In genomic region chr1:27103498-27103897, GRCh38 we compare ENCODE assay signal across 1 cellular context.
TF ChIP-seq lines count a peak whose summit lies in the region.

No MANE protein-coding gene starts in this region.

TF ChIP-seq in HepG2, 621 proteins besides CTCF, POLR2A, EP300 and RAD21:
- TF ChIP-seq MNT (IDR thresholded peaks at IDR 0.05) (0 out of 2 replicates have a peak, but pooled peaks have one; percentile 21), SNRNP70 (IDR thresholded peaks at IDR 0.05; ENCODE audit: low read depth, low read length) (no peak), ZNF672 (CRISPR knock-in tag; IDR thresholded peaks at IDR 0.05) (no peak), ZFP90 (CRISPR knock-in tag; IDR thresholded peaks at IDR 0.05; ENCODE audit: borderline replicate concordance) (no peak), ZBTB7B (CRISPR knock-in tag; IDR thresholded peaks at IDR 0.05) (no peak), TRIM24 (CRISPR knock-in tag; IDR thresholded peaks at IDR 0.05) (no peak), ARID2 (CRISPR knock-in tag; IDR thresholded peaks at IDR 0.05; ENCODE audit: borderline replicate concordance) (no peak)
- TF ChIP-seq, protein P1, sequence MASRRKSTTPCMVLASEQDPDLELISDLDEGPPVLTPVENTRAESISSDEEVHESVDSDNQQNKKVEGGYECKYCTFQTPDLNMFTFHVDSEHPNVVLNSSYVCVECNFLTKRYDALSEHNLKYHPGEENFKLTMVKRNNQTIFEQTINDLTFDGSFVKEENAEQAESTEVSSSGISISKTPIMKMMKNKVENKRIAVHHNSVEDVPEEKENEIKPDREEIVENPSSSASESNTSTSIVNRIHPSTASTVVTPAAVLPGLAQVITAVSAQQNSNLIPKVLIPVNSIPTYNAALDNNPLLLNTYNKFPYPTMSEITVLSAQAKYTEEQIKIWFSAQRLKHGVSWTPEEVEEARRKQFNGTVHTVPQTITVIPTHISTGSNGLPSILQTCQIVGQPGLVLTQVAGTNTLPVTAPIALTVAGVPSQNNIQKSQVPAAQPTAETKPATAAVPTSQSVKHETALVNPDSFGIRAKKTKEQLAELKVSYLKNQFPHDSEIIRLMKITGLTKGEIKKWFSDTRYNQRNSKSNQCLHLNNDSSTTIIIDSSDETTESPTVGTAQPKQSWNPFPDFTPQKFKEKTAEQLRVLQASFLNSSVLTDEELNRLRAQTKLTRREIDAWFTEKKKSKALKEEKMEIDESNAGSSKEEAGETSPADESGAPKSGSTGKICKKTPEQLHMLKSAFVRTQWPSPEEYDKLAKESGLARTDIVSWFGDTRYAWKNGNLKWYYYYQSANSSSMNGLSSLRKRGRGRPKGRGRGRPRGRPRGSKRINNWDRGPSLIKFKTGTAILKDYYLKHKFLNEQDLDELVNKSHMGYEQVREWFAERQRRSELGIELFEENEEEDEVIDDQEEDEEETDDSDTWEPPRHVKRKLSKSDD (CRISPR knock-in tag; IDR thresholded peaks at IDR 0.05; ENCODE audit: low read depth): no peak
